ENCODE assay signal across 8 cellular contexts in the genomic region with DNA sequence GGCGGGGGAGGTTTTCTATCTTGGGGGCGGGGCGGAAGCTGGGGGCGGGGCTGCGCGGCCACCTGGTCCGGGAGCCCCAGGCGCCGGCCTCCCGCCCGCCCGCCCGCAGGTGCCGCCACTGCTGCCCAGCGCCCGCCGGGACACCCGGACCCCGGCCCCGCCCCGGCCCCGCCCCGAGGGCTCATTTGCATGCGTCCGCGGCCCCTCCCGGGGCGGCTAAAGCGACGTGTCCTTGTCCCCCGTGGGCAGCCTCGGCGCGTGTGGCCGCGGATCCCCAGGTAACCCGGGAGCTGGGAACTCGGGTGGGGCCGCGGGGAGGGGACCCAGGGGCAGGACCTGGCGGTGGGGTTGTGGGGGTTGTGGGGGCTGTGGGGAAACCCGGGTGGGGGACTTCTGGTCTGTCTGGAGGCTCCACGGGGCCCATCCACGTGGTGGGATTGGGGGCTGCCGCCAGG. TPM values are rescaled to one million over a fixed set of nuclear protein-coding genes. Genes with fewer than 3 reads are reported as not detected.
DNase-seq lines count a peak whose midpoint lies in the region; ATAC-seq and TF ChIP-seq lines count a peak whose summit lies in the region.

A gene (plus strand): TSS at position 219 of the 455 bp plus-strand sequence. CDS start 871 bp downstream, outside the sequence.

- H3K27me3 Mint-ChIP-seq in activated T-helper 17 cell treated with anti-CD3 and anti-CD28 coated beads, Interleukin-2, amount 50 U/mL, for 72 hours = no peaks in the 10 kb centered on the region

- H3K27ac ChIP-seq in smooth muscle cell (ENCODE audit: low read depth) = no peak within 1 kb of the TSS

- no peaks in the 10 kb centered on the region for H3K36me3 ChIP-seq in smooth muscle cell (ENCODE audit: low read depth)

- H3F3A ChIP-seq in smooth muscle cell (ENCODE audit: low read depth) = no peaks in the 10 kb centered on the region

- no peak within 1 kb of the TSS for H3K9ac ChIP-seq in smooth muscle cell (ENCODE audit: low read depth)

- POLR2A ChIA-PET in GM10248 (lab: Yijun Ruan, JAX) = no interaction called here

- no peaks in the 10 kb centered on the region for H3K9me3 ChIP-seq in smooth muscle cell (replicated peaks; ENCODE audit: low read depth)

- ATAC-seq in activated T-helper 17 cell treated with anti-CD3 and anti-CD28 coated beads, Interleukin-2, amount 50 U/mL, for 72 hours (replicated peaks) = peak; percentile 40
- ATAC-seq in left cardiac atrium = peak in 1 of 2 donors; percentile 24

- no peaks in the 10 kb centered on the region for H3K4me1 Mint-ChIP-seq in activated T-helper 17 cell treated with anti-CD3 and anti-CD28 coated beads, Interleukin-2, amount 50 U/mL, for 72 hours

- no peak for TF ChIP-seq CTCF in GM10248 (IDR thresholded peaks at IDR 0.05; ENCODE audit: control extremely low read depth, extremely low read depth, low read depth, missing control alignments)
- TF ChIP-seq CTCF in smooth muscle cell (IDR thresholded peaks at IDR 0.05; ENCODE audit: borderline replicate concordance, insufficient read depth, poor library complexity, severe bottlenecking) = no peak

- peaks cover 15% of the 10 kb centered on the region for H3K36me3 Mint-ChIP-seq in activated T-helper 17 cell treated with anti-CD3 and anti-CD28 coated beads, Interleukin-2, amount 50 U/mL, for 72 hours (ENCODE audit: low read depth)

- peak; percentile 72 for DNase-seq in GM10248 (ENCODE audit: extremely low spot score)
- DNase-seq in LoVo (ENCODE audit: low spot score) = peak; percentile 70
- peak; percentile 52 for DNase-seq in left cardiac atrium
- DNase-seq in smooth muscle cell (lab: John Stamatoyannopoulos, UW; ENCODE audit: unreplicated experiment) = no peak
- DNase-seq in MV-4-11 (lab: John Stamatoyannopoulos, UW) = no peak
- DNase-seq in NCI-H1694 (lab: John Stamatoyannopoulos, UW) = no peak
- DNase-seq in H4 (ENCODE audit: low spot score) = no peak

- H2AFZ ChIP-seq in smooth muscle cell (ENCODE audit: low read depth) = no peak within 1 kb of the TSS

- H3K27me3 ChIP-seq in smooth muscle cell (ENCODE audit: low read depth) = no peaks in the 10 kb centered on the region

- no peaks in the 10 kb centered on the region for H4K20me1 ChIP-seq in smooth muscle cell (ENCODE audit: low read depth)

- CTCF ChIA-PET in GM10248 (lab: Yijun Ruan, JAX) = no interaction called here

- no peaks in the 10 kb centered on the region for H3K9me3 Mint-ChIP-seq in activated T-helper 17 cell treated with anti-CD3 and anti-CD28 coated beads, Interleukin-2, amount 50 U/mL, for 72 hours

- no peak within 1 kb of the TSS for H3K27ac Mint-ChIP-seq in activated T-helper 17 cell treated with anti-CD3 and anti-CD28 coated beads, Interleukin-2, amount 50 U/mL, for 72 hours

- peak within 1 kb of the TSS; percentile 47 for H3K4me3 Mint-ChIP-seq in activated T-helper 17 cell treated with anti-CD3 and anti-CD28 coated beads, Interleukin-2, amount 50 U/mL, for 72 hours

- no peaks in the 10 kb centered on the region for H3K4me1 ChIP-seq in smooth muscle cell (ENCODE audit: low read depth)

- H3K4me2 ChIP-seq in smooth muscle cell = peak within 1 kb of the TSS; percentile 83

- intact Hi-C loops in left cardiac atrium (cut with DNase I) = no loop called here

- peak within 1 kb of the TSS; percentile 49 for H3K4me3 ChIP-seq in smooth muscle cell

- 19% methylated on average over 3 of the region's 45 CpGs for WGBS in smooth muscle cell (ENCODE audit: low lambda C conversion rate)

- no peaks in the 10 kb centered on the region for H3K79me2 ChIP-seq in smooth muscle cell (ENCODE audit: low read depth)

RNA-seq across cellular contexts. Expression of the gene that starts here (rescaled TPM):
- not detected for total RNA-seq in activated T-helper 17 cell treated with anti-CD3 and anti-CD28 coated beads, Interleukin-2, amount 50 U/mL, for 72 hours
- under 1 TPM; 0.37 to 0.38 TPM for total RNA-seq in left cardiac atrium
- total RNA-seq in smooth muscle cell = 0.27 TPM in 1 of 2 replicates, not detected in the other
- polyA plus RNA-seq in smooth muscle cell = 1.3 and 1.4 TPM in 2 replicates
- not detected in 2 replicates for total RNA-seq in H4 (2014; rRNA removed; shearing (Covaris generic))

Comparison
In these comparisons a context has a peak if more than half of its experiments do, and no peak if none do; other contexts are left out.
1. Peak in ATAC-seq in activated T-helper 17 cell treated with anti-CD3 and anti-CD28 coated beads, Interleukin-2, amount 50 U/mL, for 72 hours; RNA of the gene not detected or under 1 TPM.
2. Peak in DNase-seq in left cardiac atrium; RNA of the gene not detected or under 1 TPM.
3. DNase-seq: peak in GM10248 (single experiment) and LoVo (single experiment); none in smooth muscle cell (single experiment), MV-4-11 (single experiment), NCI-H1694 (single experiment) and H4 (single experiment).